18 cellular contexts compared by ENCODE assay signal in genomic region chrX:140507223-140507981, GRCh38. TPM values are rescaled to one million over a fixed set of nuclear protein-coding genes. Genes with fewer than 3 reads are reported as not detected.
A peak's percentile ranks its signal among the peaks of the same experiment; 100 is the strongest.
DNase-seq lines count a peak whose midpoint lies in the region; ATAC-seq and TF ChIP-seq lines count a peak whose summit lies in the region.
"Had no signal": no experiment of that assay in that cellular context is flagged by ENCODE, and none has a peak within 500 bp of the region (broad histone marks: within the 10 kb centered on the region; RNA-seq: fewer than 3 reads in every experiment).

No MANE protein-coding gene starts in this region.

- no peaks in the 10 kb centered on the region for H3K36me3 ChIP-seq in HEK293 (ENCODE audit: control insufficient read depth in 2 of 2, insufficient read depth in 1 of 2, low read length in 2 of 2)
- H3K36me3 ChIP-seq: adrenal gland, gastroesophageal sphincter had no signal

- H3K9me3 ChIP-seq in HEK293 (ENCODE audit: control insufficient read depth, insufficient read depth, low read depth, low read length) = no peaks in the 10 kb centered on the region
- H3K9me3 ChIP-seq: adrenal gland, gastroesophageal sphincter, mucosa of descending colon had no signal

- peak overlapping the region; percentile 43 for H3K4me3 ChIP-seq in HEK293 (ENCODE audit: low read depth, low read length)
- H3K4me3 ChIP-seq: adrenal gland, gastroesophageal sphincter, mucosa of descending colon had no signal

- H3K4me1 Mint-ChIP-seq in activated T-helper 2 cell treated with anti-CD3 and anti-CD28 coated beads, Interferon-gamma antibody, Interleukin-2, Interleukin-4, amounts not matched to agents 10 μg/mL and 5 μg/mL and 100 μg/mL, durations not matched to agents 14 hours and 24 hours and 36 hours (ENCODE audit: low read depth) = no peaks in the 10 kb centered on the region
- H3K4me1 Mint-ChIP-seq: activated T-helper 17 cell treated with anti-CD3 and anti-CD28 coated beads, Interleukin-2, amount 50 U/mL, for 72 hours had no signal

- peak overlapping the region; percentile 91 for H3K27ac ChIP-seq in HEK293 (ENCODE audit: extremely low read depth, low read depth, low read length)
- H3K27ac ChIP-seq: adrenal gland, gastroesophageal sphincter had no signal

- no peaks in the 10 kb centered on the region for H3K9me3 Mint-ChIP-seq in activated T-helper 2 cell treated with anti-CD3 and anti-CD28 coated beads, Interferon-gamma antibody, Interleukin-2, Interleukin-4, amounts not matched to agents 10 μg/mL and 5 μg/mL and 100 μg/mL, durations not matched to agents 14 hours and 24 hours and 36 hours
- H3K9me3 Mint-ChIP-seq: activated T-helper 17 cell treated with anti-CD3 and anti-CD28 coated beads, Interleukin-2, amount 50 U/mL, for 72 hours had no signal

- POLR2A ChIA-PET in HEK293 (lab: Yijun Ruan, JAX) = interaction anchor here (0.6 to 1.7 kb wide), 11 partner anchors 9 to 450 kb away, joined by 3 to 10 read pairs (median 3); no protein-coding TSS in a partner anchor

- peaks cover 6% of the 10 kb centered on the region; the same call in 1 of the 2 replicates for H3K4me1 ChIP-seq in HEK293 (ENCODE audit: control insufficient read depth, insufficient read depth, low read length)
- H3K4me1 ChIP-seq: adrenal gland had no signal

- intact Hi-C loops in left ventricle myocardium superior (cut with micrococcal nuclease) = no loop called here
- intact Hi-C loops in activated T-helper 2 cell treated with anti-CD3 and anti-CD28 coated beads, Interferon-gamma antibody, Interleukin-2, Interleukin-4, amounts not matched to agents 10 μg/mL and 5 μg/mL and 100 μg/mL, durations not matched to agents 14 hours and 24 hours and 36 hours (cut with micrococcal nuclease) = loop anchor here (10.0 kb wide), 1 partner anchor 257 kb away; no protein-coding TSS in a partner anchor

- no peak for ATAC-seq in GM21515 (IDR thresholded peaks at IDR 0.05; ENCODE audit: unreplicated experiment)
- no peak for ATAC-seq in left ventricle myocardium superior
- ATAC-seq: activated T-helper 17 cell treated with anti-CD3 and anti-CD28 coated beads, Interleukin-2, amount 50 U/mL, for 72 hours; gastroesophageal sphincter; mucosa of descending colon had no signal

- H3K4me3 Mint-ChIP-seq in activated T-helper 2 cell treated with anti-CD3 and anti-CD28 coated beads, Interferon-gamma antibody, Interleukin-2, Interleukin-4, amounts not matched to agents 10 μg/mL and 5 μg/mL and 100 μg/mL, durations not matched to agents 14 hours and 24 hours and 36 hours (ENCODE audit: low read depth) = no peak overlapping the region
- H3K4me3 Mint-ChIP-seq: activated T-helper 17 cell treated with anti-CD3 and anti-CD28 coated beads, Interleukin-2, amount 50 U/mL, for 72 hours had no signal

- CTCF ChIA-PET in HEK293 (lab: Yijun Ruan, JAX) = interaction anchor here (0.5 to 2.7 kb wide), 32 partner anchors 14 to 1020 kb away, joined by 3 to 29 read pairs (median 4); no protein-coding TSS in a partner anchor

- no peak for TF ChIP-seq CTCF in HEK293 (tag by site-specific recombination; IDR thresholded peaks at IDR 0.05)

- H3K27me3 Mint-ChIP-seq in activated T-helper 2 cell treated with anti-CD3 and anti-CD28 coated beads, Interferon-gamma antibody, Interleukin-2, Interleukin-4, amounts not matched to agents 10 μg/mL and 5 μg/mL and 100 μg/mL, durations not matched to agents 14 hours and 24 hours and 36 hours (ENCODE audit: low read depth) = peaks cover 55% of the 10 kb centered on the region

- H3K27ac Mint-ChIP-seq in activated T-helper 2 cell treated with anti-CD3 and anti-CD28 coated beads, Interferon-gamma antibody, Interleukin-2, Interleukin-4, amounts not matched to agents 10 μg/mL and 5 μg/mL and 100 μg/mL, durations not matched to agents 14 hours and 24 hours and 36 hours = no peak overlapping the region
- H3K27ac Mint-ChIP-seq: activated T-helper 17 cell treated with anti-CD3 and anti-CD28 coated beads, Interleukin-2, amount 50 U/mL, for 72 hours had no signal

- no peaks in the 10 kb centered on the region for H3K36me3 Mint-ChIP-seq in activated T-helper 2 cell treated with anti-CD3 and anti-CD28 coated beads, Interferon-gamma antibody, Interleukin-2, Interleukin-4, amounts not matched to agents 10 μg/mL and 5 μg/mL and 100 μg/mL, durations not matched to agents 14 hours and 24 hours and 36 hours (ENCODE audit: low read depth)

- peak; percentile 2 for DNase-seq in COLO668 (lab: John Stamatoyannopoulos, UW; ENCODE audit: unreplicated experiment)
- DNase-seq in astrocyte of the hippocampus (ENCODE audit: low read depth, low spot score) = peak; percentile 22
- DNase-seq in left kidney (ENCODE audit: low read depth, low spot score) = peak; percentile 24
- no peak for DNase-seq in left ventricle myocardium superior
- no peak for DNase-seq in activated T-helper 2 cell treated with anti-CD3 and anti-CD28 coated beads, Interferon-gamma antibody, Interleukin-2, Interleukin-4, amounts not matched to agents 10 μg/mL and 5 μg/mL and 100 μg/mL, durations not matched to agents 14 hours and 24 hours and 36 hours (ENCODE audit: low spot score)
- DNase-seq in NCI-H1417 (lab: John Stamatoyannopoulos, UW) = no peak
- DNase-seq: Karpas-422, mucosa of descending colon, NCI-H1694, NCI-H510A had no signal

TF ChIP-seq in HEK293, 187 proteins besides CTCF, POLR2A, EP300 and RAD21:
- peak; percentile 78 for TF ChIP-seq FEZF1 (tag by site-specific recombination; IDR thresholded peaks at IDR 0.05)
- TF ChIP-seq RBAK (tag by site-specific recombination; IDR thresholded peaks at IDR 0.05) = no peak
- peak; percentile 26 for TF ChIP-seq ZBTB26 (tag by site-specific recombination; optimal IDR thresholded peaks at IDR 0.05)
- TF ChIP-seq KLF7 (tag by site-specific recombination; IDR thresholded peaks at IDR 0.05; ENCODE audit: borderline replicate concordance) = no peak
- peak; percentile 25; the same call in 1 of the 2 replicates for TF ChIP-seq GLIS1 (tag by site-specific recombination; IDR thresholded peaks at IDR 0.05)
- 0 out of 2 replicates have a peak, but pooled peaks have one; percentile 36 for TF ChIP-seq ZNF341 (tag by site-specific recombination; IDR thresholded peaks at IDR 0.05; ENCODE audit: low read depth)
- TF ChIP-seq ATF2 (tag by site-specific recombination; IDR thresholded peaks at IDR 0.05; ENCODE audit: low read depth) = 0 out of 2 replicates have a peak, but pooled peaks have one; percentile 32
- TF ChIP-seq ZBTB20 (tag by site-specific recombination; IDR thresholded peaks at IDR 0.05) = 0 out of 2 replicates have a peak, but pooled peaks have one; percentile 13

RNA-seq across cellular contexts. Expression of gene SOX3, which starts 2.5 kb away (rescaled TPM):
- not detected for total RNA-seq in left ventricle myocardium superior
- total RNA-seq in activated T-helper 2 cell treated with anti-CD3 and anti-CD28 coated beads, Interferon-gamma antibody, Interleukin-2, Interleukin-4, amounts not matched to agents 10 μg/mL and 5 μg/mL and 100 μg/mL, durations not matched to agents 14 hours and 24 hours and 36 hours = not detected in 2 replicates
- total RNA-seq: activated T-helper 17 cell treated with anti-CD3 and anti-CD28 coated beads, Interleukin-2, amount 50 U/mL, for 72 hours; endothelial cell of umbilical vein; gastroesophageal sphincter; kidney epithelial cell; mucosa of descending colon; subcutaneous adipose tissue had no signal

Comparison
In these comparisons a context has a peak if more than half of its experiments do, and no peak if none do; other contexts are left out.
1. DNase-seq: peak in COLO668 (single experiment), astrocyte of the hippocampus (single experiment) and left kidney (single experiment); none in left ventricle myocardium superior (single experiment), activated T-helper 2 cell treated with anti-CD3 and anti-CD28 coated beads, Interferon-gamma antibody, Interleukin-2, Interleukin-4, amounts not matched to agents 10 μg/mL and 5 μg/mL and 100 μg/mL, durations not matched to agents 14 hours and 24 hours and 36 hours (single experiment) and NCI-H1417 (0 of 3).